In the genomic region with DNA sequence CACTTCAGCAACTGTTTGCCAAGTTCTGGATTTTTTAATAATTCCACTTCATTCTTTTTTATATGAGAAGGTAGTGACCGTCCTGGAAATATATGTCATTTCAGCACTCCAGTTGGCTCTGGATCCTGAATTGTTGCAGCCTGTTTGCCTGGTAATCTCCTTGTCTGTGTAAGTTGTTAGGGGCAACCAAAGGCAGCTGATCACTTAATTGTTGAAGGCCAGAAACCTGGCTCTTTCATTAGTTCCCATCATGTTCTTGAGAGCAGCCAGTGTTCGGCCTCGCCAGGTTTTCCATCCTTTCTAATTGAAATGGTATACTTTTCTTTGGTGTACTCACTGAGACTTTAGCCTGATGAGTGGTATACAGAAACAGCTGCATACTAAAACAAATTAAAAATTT, we compare ENCODE assay signal across 22 cellular contexts.
A peak's percentile ranks its signal among the peaks of the same experiment; 100 is the strongest.
DNase-seq lines count a peak whose midpoint lies in the region; ATAC-seq and TF ChIP-seq lines count a peak whose summit lies in the region.
"Had no signal": no experiment of that assay in that cellular context is flagged by ENCODE, and none has a peak within 500 bp of the region (broad histone marks: within the 10 kb centered on the region; RNA-seq: fewer than 3 reads in every experiment).

No MANE protein-coding gene starts in this region.

- no peak for ATAC-seq in left cardiac atrium
- no peak for ATAC-seq in CD4-positive, alpha-beta T cell (ENCODE audit: poor library complexity)
- ATAC-seq: A549, GM12878, Right ventricle myocardium inferior had no signal

- TF ChIP-seq CTCF in MCF 10A (IDR thresholded peaks at IDR 0.05; ENCODE audit: unreplicated experiment), result no peak
- no peak for TF ChIP-seq CTCF in breast epithelium (IDR thresholded peaks at IDR 0.05)
- no peak for TF ChIP-seq CTCF in endodermal cell (conservative IDR thresholded peaks at IDR 0.05)
- TF ChIP-seq CTCF in CD4-positive, alpha-beta T cell (IDR thresholded peaks at IDR 0.05), result no peak

- no peak for TF ChIP-seq POLR2A in breast epithelium (IDR thresholded peaks at IDR 0.05)

- H3K27ac ChIP-seq in breast epithelium (no peak overlapping the region), endodermal cell (ENCODE audit: low read depth, low read length) (peak overlapping the region; percentile 44)
- no peak overlapping the region for H3K27ac ChIP-seq in CD4-positive, alpha-beta T cell (ENCODE audit: low read depth, low read length)
- H3K27ac ChIP-seq: A549, epithelial cell of prostate, prostate gland, upper lobe of left lung had no signal

- no peaks in the 10 kb centered on the region for H3K27me3 ChIP-seq in breast epithelium
- H3K27me3 ChIP-seq in endodermal cell (ENCODE audit: control insufficient read depth, insufficient read depth, low read length, poor library complexity, severe bottlenecking), result no peaks in the 10 kb centered on the region
- no peaks in the 10 kb centered on the region for H3K27me3 ChIP-seq in MG63
- H3K27me3 ChIP-seq in CD4-positive, alpha-beta T cell (ENCODE audit: control insufficient read depth, insufficient read depth, low read length), result no peaks in the 10 kb centered on the region
- H3K27me3 ChIP-seq: upper lobe of left lung had no signal

- H3K4me1 Mint-ChIP-seq in MCF 10A (ENCODE audit: insufficient read depth, unreplicated experiment), result peaks cover 6% of the 10 kb centered on the region
- no peaks in the 10 kb centered on the region for H3K4me1 Mint-ChIP-seq in endodermal cell
- H3K4me1 Mint-ChIP-seq in CD4-positive, alpha-beta T cell (ENCODE audit: low read depth), result no peaks in the 10 kb centered on the region
- H3K4me1 Mint-ChIP-seq: CD4-positive, CD25-positive, alpha-beta regulatory T cell; naive B cell had no signal

- H3K27ac Mint-ChIP-seq in MCF 10A (ENCODE audit: low read depth, unreplicated experiment) (peak overlapping the region; percentile 75), endodermal cell (no peak overlapping the region)
- H3K27ac Mint-ChIP-seq in CD4-positive, alpha-beta T cell, result no peak overlapping the region
- H3K27ac Mint-ChIP-seq: CD4-positive, CD25-positive, alpha-beta regulatory T cell; naive B cell had no signal

- H3K4me3 ChIP-seq in breast epithelium (no peak overlapping the region), endodermal cell (ENCODE audit: low read length) (no peak overlapping the region), MG63 (no peak overlapping the region)
- H3K4me3 ChIP-seq: A549, GM12878, prostate gland, upper lobe of left lung had no signal

- no peak overlapping the region for H3K4me3 Mint-ChIP-seq in MCF 10A (ENCODE audit: unreplicated experiment)
- H3K4me3 Mint-ChIP-seq in endodermal cell, result no peak overlapping the region
- H3K4me3 Mint-ChIP-seq in CD4-positive, alpha-beta T cell, result no peak overlapping the region
- H3K4me3 Mint-ChIP-seq: CD4-positive, CD25-positive, alpha-beta regulatory T cell; naive B cell had no signal

- no peaks in the 10 kb centered on the region for H3K4me1 ChIP-seq in breast epithelium
- H3K4me1 ChIP-seq in endodermal cell (ENCODE audit: control insufficient read depth, insufficient read depth, low read length), result no peaks in the 10 kb centered on the region
- H3K4me1 ChIP-seq: A549, prostate gland, upper lobe of left lung had no signal

- 86% methylated on average over 3 of the region's 3 CpGs; no CpG with 5 or more reads in 1 of the 2 experiments for WGBS in endodermal cell (ENCODE audit: insufficient coverage in 1 of 2, insufficient read length in 1 of 2), 2 experiments

- intact Hi-C loops in MCF 10A (cut with micrococcal nuclease), result no loop called here
- intact Hi-C loops in breast epithelium (cut with DNase I; ENCODE audit: low total_unique reads), result no loop called here
- intact Hi-C loops in left cardiac atrium (cut with DNase I), result no loop called here
- intact Hi-C loops in CD4-positive, alpha-beta T cell (cut with DNase I, micrococcal nuclease), result no loop called here

- H3K36me3 ChIP-seq in breast epithelium, result no peaks in the 10 kb centered on the region
- H3K36me3 ChIP-seq in endodermal cell (ENCODE audit: control insufficient read depth, insufficient read depth, low read length), result no peaks in the 10 kb centered on the region
- no peaks in the 10 kb centered on the region for H3K36me3 ChIP-seq in MG63
- H3K36me3 ChIP-seq: prostate gland, upper lobe of left lung had no signal

- H3K36me3 Mint-ChIP-seq in MCF 10A (ENCODE audit: insufficient read depth, unreplicated experiment) (no peaks in the 10 kb centered on the region), endodermal cell (ENCODE audit: low read depth) (no peaks in the 10 kb centered on the region)
- no peaks in the 10 kb centered on the region for H3K36me3 Mint-ChIP-seq in CD4-positive, alpha-beta T cell (ENCODE audit: low read depth)
- H3K36me3 Mint-ChIP-seq: CD4-positive, CD25-positive, alpha-beta regulatory T cell; naive B cell had no signal

- H3K27me3 Mint-ChIP-seq in MCF 10A (ENCODE audit: insufficient read depth, unreplicated experiment) (no peaks in the 10 kb centered on the region), endodermal cell (ENCODE audit: insufficient read depth) (no peaks in the 10 kb centered on the region)
- H3K27me3 Mint-ChIP-seq in CD4-positive, alpha-beta T cell, result no peaks in the 10 kb centered on the region
- H3K27me3 Mint-ChIP-seq: CD4-positive, CD25-positive, alpha-beta regulatory T cell; naive B cell had no signal

- H3K9me3 Mint-ChIP-seq in MCF 10A (ENCODE audit: unreplicated experiment) (no peaks in the 10 kb centered on the region), endodermal cell (no peaks in the 10 kb centered on the region)
- no peaks in the 10 kb centered on the region for H3K9me3 Mint-ChIP-seq in CD4-positive, alpha-beta T cell
- H3K9me3 Mint-ChIP-seq: naive B cell had no signal

- BruUV-seq in MCF 10A (replicated peaks; lab: Mats Ljungman, UMichigan), result no TSS peak

- DNase-seq in MCF 10A (ENCODE audit: unreplicated experiment), result no peak
- DNase-seq in breast epithelium (ENCODE audit: low spot score in 2 of 2), result no peak
- peak; percentile 33 to 55 for DNase-seq in NCI-H446 (lab: John Stamatoyannopoulos, UW)
- no peak for DNase-seq in endodermal cell
- no peak for DNase-seq in MG63
- DNase-seq in SIG-M5 treated with dmso at 0.1 percent for 504 hours (lab: John Stamatoyannopoulos, UW; ENCODE audit: unreplicated experiment), result no peak
- DNase-seq in left cardiac atrium, result no peak
- no peak for DNase-seq in CD4-positive, alpha-beta T cell
- DNase-seq: activated CD8-positive, alpha-beta memory T cell treated with anti-CD3 and anti-CD28 coated beads, Interleukin-2, amount 50 U/mL, for 4 hours; activated naive CD4-positive, alpha-beta T cell treated with Interleukin-2 at 50 U/mL for 16 hours; aorta; CD4-positive, CD25-positive, alpha-beta regulatory T cell; naive B cell; NK-92 treated with Interleukin-12 subunit alpha and Interleukin-12 subunit beta, amount 100 ng/mL, for 24 hours; stimulated activated CD4-positive, alpha-beta T cell treated with anti-CD3 and anti-CD28 coated beads, Interleukin-12 subunit alpha, Interleukin-12 subunit beta, amount 100 ng/mL, for 4 hours; stimulated activated naive CD4-positive, alpha-beta T cell; upper lobe of left lung had no signal

- CTCF ChIA-PET in MCF 10A (lab: Yijun Ruan, JAX), result interaction anchor here (0.5 to 1.5 kb wide), 2 partner anchors 9 to 67 kb away, joined by 3 to 4 read pairs; no protein-coding TSS in a partner anchor
- CTCF ChIA-PET in CD4-positive, alpha-beta T cell (lab: Charles Lee), result no interaction called here

- no peak overlapping the region for H3K9ac ChIP-seq in endodermal cell (ENCODE audit: extremely low read depth, low read length, poor library complexity, severe bottlenecking)

- H3K9me3 ChIP-seq in breast epithelium, result no peaks in the 10 kb centered on the region
- H3K9me3 ChIP-seq in endodermal cell (ENCODE audit: control insufficient read depth, low read length), result no peaks in the 10 kb centered on the region
- no peaks in the 10 kb centered on the region for H3K9me3 ChIP-seq in MG63
- H3K9me3 ChIP-seq in CD4-positive, alpha-beta T cell (ENCODE audit: control insufficient read depth, low read length), result no peaks in the 10 kb centered on the region
- H3K9me3 ChIP-seq: A549, prostate gland, upper lobe of left lung had no signal

- POLR2A ChIA-PET in MCF 10A (lab: Yijun Ruan, JAX), result no interaction called here
- POLR2A ChIA-PET in CD4-positive, alpha-beta T cell (lab: Charles Lee), result no interaction called here

Comparison
In these comparisons a context has a peak if more than half of its experiments do, and no peak if none do; other contexts are left out.
1. DNase-seq: peak in NCI-H446 (2 of 2); none in MCF 10A (single experiment), breast epithelium (0 of 2), endodermal cell (single experiment), MG63 (single experiment), SIG-M5 treated with dmso at 0.1 percent for 504 hours (single experiment), left cardiac atrium (single experiment) and CD4-positive, alpha-beta T cell (0 of 10).